8 cellular contexts compared by ENCODE assay signal in genomic region chr7:151876899-151877777, GRCh38. TPM values are rescaled to one million over a fixed set of nuclear protein-coding genes. Genes with fewer than 3 reads are reported as not detected.
DNase-seq lines count a peak whose midpoint lies in the region; ATAC-seq, FAIRE-seq and TF ChIP-seq lines count a peak whose summit lies in the region.

Gene PRKAG2 (minus strand): TSS chr7:151877115. CDS start chr7:151876620, 495 bp downstream.

- 4% methylated on average over 29 of the region's 95 CpGs; no CpG with 5 or more reads in 1 of the 2 experiments for WGBS in H1 (ENCODE audit: extremely low coverage in 1 of 2, insufficient coverage in 1 of 2, insufficient read length in 1 of 2, insufficient replicate concordance in 2 of 2, low coverage in 1 of 2, low lambda C conversion rate in 2 of 2, missing lambda C conversion rate in 1 of 2), 2 experiments

- H4K5ac ChIP-seq in H1 (ENCODE audit: insufficient read length, low read depth, low read length) = no peak within 1 kb of the TSS

- H3K27me3 ChIP-seq in H1 (replicated peaks in 1 of 4; ENCODE audit: control insufficient read depth in 3 of 4, extremely low read depth in 1 of 4, insufficient read depth in 3 of 4, low read length in 3 of 4) (peaks cover 6 to 28% (median 19%) of the 10 kb centered on the region in 4 experiments), mononuclear cell (ENCODE audit: insufficient read depth, low read length) (no peaks in the 10 kb centered on the region)

- TF ChIP-seq CTCF in H1 (IDR thresholded peaks at IDR 0.05; ENCODE audit: control extremely low read depth in 1 of 3, insufficient read depth in 1 of 3, low read depth in 1 of 3, low read length in 3 of 3) = no peak

- H3K36me3 ChIP-seq in H1 (ENCODE audit: control insufficient read depth in 2 of 4, insufficient read depth in 4 of 4, low read length in 3 of 4) = no peaks in the 10 kb centered on the region

- no peak for TF ChIP-seq RAD21 in H1 (IDR thresholded peaks at IDR 0.05 in 1 of 2, conservative IDR thresholded peaks at IDR 0.05 in 1 of 2; ENCODE audit: low read depth in 2 of 2, low read length in 2 of 2)

- H2AK5ac ChIP-seq in H1 (ENCODE audit: low read depth, low read length) = no peak within 1 kb of the TSS

- H3K27ac ChIP-seq in H1 (ENCODE audit: low read depth, low read length) = no peak within 1 kb of the TSS

- CTCF ChIA-PET in activated CD8-positive, alpha-beta memory T cell treated with anti-CD3 and anti-CD28 coated beads for 36 hours (lab: Charles Lee) = interaction anchor here (1.3 to 2.6 kb wide), 2 partner anchors 81 to 94 kb away, joined by 4 to 9 read pairs; no protein-coding TSS in a partner anchor
- CTCF ChIA-PET in H1 (lab: Charles Lee; ENCODE audit: partially characterized antibody) = no interaction called here

- no peak within 1 kb of the TSS for H2BK15ac ChIP-seq in H1 (ENCODE audit: low read length)

- TF ChIP-seq EP300 in H1 (IDR thresholded peaks at IDR 0.05; ENCODE audit: borderline replicate concordance in 1 of 2, low read depth in 2 of 2, low read length in 2 of 2) = no peak

- no peak within 1 kb of the TSS for H3K4ac ChIP-seq in H1 (replicated peaks; ENCODE audit: insufficient read length, low read depth, low read length)

- ATAC-seq in HG02798 (IDR thresholded peaks at IDR 0.05; ENCODE audit: poor library complexity, unreplicated experiment) (peak; percentile 68), HG02571 (IDR thresholded peaks at IDR 0.05; ENCODE audit: unreplicated experiment) (no peak)

- peak within 1 kb of the TSS; percentile 83 for H3K18ac ChIP-seq in H1 (ENCODE audit: extremely low read depth, low read length)

- no peak within 1 kb of the TSS for H3K23ac ChIP-seq in H1 (ENCODE audit: insufficient read length)

- peak within 1 kb of the TSS; percentile 15 for H4K91ac ChIP-seq in H1 (replicated peaks; ENCODE audit: insufficient read length, low read length)

- H2BK20ac ChIP-seq in H1 (ENCODE audit: low read length) = no peak within 1 kb of the TSS

- peak within 1 kb of the TSS; percentile 82 for H4K8ac ChIP-seq in H1 (ENCODE audit: extremely low read depth, insufficient read depth, low read length)

- peak within 1 kb of the TSS; percentile 66 to 93 for H3K4me2 ChIP-seq in H1 (ENCODE audit: insufficient read depth in 1 of 2, low read depth in 2 of 2, low read length in 2 of 2)

- no peak within 1 kb of the TSS for H2BK120ac ChIP-seq in H1 (replicated peaks; ENCODE audit: low read depth, low read length)

- H3K56ac ChIP-seq in H1 (replicated peaks; ENCODE audit: insufficient read length, low read depth, low read length) = no peak within 1 kb of the TSS

- no peak within 1 kb of the TSS for H3K9ac ChIP-seq in H1 (replicated peaks in 1 of 4; ENCODE audit: extremely low read depth in 1 of 4, low read depth in 3 of 4, low read length in 3 of 4)

- no peaks in the 10 kb centered on the region for H3K79me1 ChIP-seq in H1 (ENCODE audit: low read depth, low read length)

- H3K4me1 ChIP-seq in H1 (replicated peaks in 1 of 4; ENCODE audit: control insufficient read depth in 3 of 4, insufficient read depth in 4 of 4, low read length in 3 of 4) = peaks cover 0 to 14% (median 4%) of the 10 kb centered on the region in 4 experiments; a peak in 6 of 7 replicates
- peaks cover 17% of the 10 kb centered on the region for H3K4me1 ChIP-seq in mononuclear cell (ENCODE audit: insufficient read depth, low read length)

- FAIRE-seq in GM12891 (lab: Jason Lieb, UNC) (peak; percentile 78), H1 (lab: Jason Lieb, UNC) (no peak)

- H3K4me3 ChIP-seq in H1 (ENCODE audit: extremely low read depth in 1 of 4, insufficient read depth in 2 of 4, low read depth in 3 of 4, low read length in 4 of 4) = peak within 1 kb of the TSS; percentile 38 to 74 (median 64)
- peak within 1 kb of the TSS; percentile 82 for H3K4me3 ChIP-seq in mononuclear cell (ENCODE audit: low read length)

- H2BK5ac ChIP-seq in H1 (ENCODE audit: low read depth, low read length) = no peak within 1 kb of the TSS

- no peaks in the 10 kb centered on the region for H3K79me2 ChIP-seq in H1 (ENCODE audit: control insufficient read depth in 1 of 2, insufficient read depth in 2 of 2, low read length in 2 of 2)

- POLR2A ChIA-PET in activated CD8-positive, alpha-beta memory T cell treated with anti-CD3 and anti-CD28 coated beads for 36 hours (lab: Charles Lee) = interaction anchor here (1.0 kb wide), 2 partner anchors 94 to 95 kb away, joined by 3 to 4 read pairs; no protein-coding TSS in a partner anchor
- POLR2A ChIA-PET in H1 (lab: Charles Lee; ENCODE audit: partially characterized antibody) = interaction anchor here (1.5 kb wide), 1 partner anchor 18 kb away, joined by 3 read pairs; no protein-coding TSS in a partner anchor

- DNase-seq in GM12891 (ENCODE audit: insufficient read length, low spot score) (peak; percentile 68), NCI-H2227 (lab: John Stamatoyannopoulos, UW; ENCODE audit: unreplicated experiment) (peak; percentile 81), H1 (ENCODE audit: low read depth in 1 of 2, low spot score in 2 of 2) (no peak)
- DNase-seq in stimulated activated CD8-positive, alpha-beta memory T cell treated with anti-CD3 and anti-CD28 coated beads, Interleukin-15, amount 100 ng/mL, for 48 hours (ENCODE audit: low read depth in 2 of 2) = peak; percentile 57 to 59

- H2AFZ ChIP-seq in H1 (ENCODE audit: low read length) = peak within 1 kb of the TSS; percentile 1; the same call in 1 of the 2 replicates

- no peak within 1 kb of the TSS for H3K14ac ChIP-seq in H1 (ENCODE audit: insufficient read length)

- peaks cover 25% of the 10 kb centered on the region for H3K23me2 ChIP-seq in H1 (ENCODE audit: low read depth, low read length)

- H3K9me3 ChIP-seq in H1 (ENCODE audit: insufficient read depth in 2 of 2, low read depth in 1 of 2, low read length in 1 of 2) = no peaks in the 10 kb centered on the region
- H3K9me3 ChIP-seq in mononuclear cell (ENCODE audit: low read depth, low read length) = no peaks in the 10 kb centered on the region

- TF ChIP-seq POLR2A in GM12891 (IDR thresholded peaks at IDR 0.05; ENCODE audit: low read depth, low read length) (no peak), H1 (IDR thresholded peaks at IDR 0.05; ENCODE audit: control extremely low read depth in 1 of 2, low read depth in 2 of 2, low read length in 2 of 2) (no peak)

- no peaks in the 10 kb centered on the region for H4K20me1 ChIP-seq in H1 (replicated peaks in 1 of 2; ENCODE audit: control insufficient read depth in 1 of 2, insufficient read depth in 2 of 2, low read length in 2 of 2)

- no peak within 1 kb of the TSS for H2BK12ac ChIP-seq in H1 (ENCODE audit: low read depth, low read length)

TF ChIP-seq in GM12891, 5 proteins besides CTCF, POLR2A, EP300 and RAD21:
- no peak for TF ChIP-seq TAF1 (IDR thresholded peaks at IDR 0.05; ENCODE audit: low read depth, low read length)
- no peak for TF ChIP-seq POLR2AphosphoS5 (IDR thresholded peaks at IDR 0.05; ENCODE audit: low read depth, low read length)
- TF ChIP-seq SPI1 (IDR thresholded peaks at IDR 0.05; ENCODE audit: low read depth, low read length) = no peak
- no peak for TF ChIP-seq POU2F2 (IDR thresholded peaks at IDR 0.05; ENCODE audit: low read depth, low read length)
- no peak for TF ChIP-seq PAX5 (IDR thresholded peaks at IDR 0.05; ENCODE audit: insufficient read depth, low read length, severe bottlenecking)

TF ChIP-seq in H1, 55 proteins besides CTCF, POLR2A, EP300 and RAD21 (continues in another document):
- peak; percentile 87 for TF ChIP-seq E2F6 (IDR thresholded peaks at IDR 0.05)
- TF ChIP-seq MAX (IDR thresholded peaks at IDR 0.05) = peak; percentile 84
- TF ChIP-seq SP4 (IDR thresholded peaks at IDR 0.05; ENCODE audit: low read length) = no peak
- no peak for TF ChIP-seq NRF1 (IDR thresholded peaks at IDR 0.05; ENCODE audit: low read depth, low read length)
- peak; percentile 95 for TF ChIP-seq KDM4A (IDR thresholded peaks at IDR 0.05; ENCODE audit: low read depth, low read length, severe bottlenecking)
- TF ChIP-seq RBBP5 (IDR thresholded peaks at IDR 0.05; ENCODE audit: borderline replicate concordance, low read depth, low read length) = no peak
- no peak for TF ChIP-seq CEBPB (IDR thresholded peaks at IDR 0.05; ENCODE audit: low read depth, low read length)
- TF ChIP-seq FOSL1 (IDR thresholded peaks at IDR 0.05; ENCODE audit: insufficient read depth, low read depth, low read length) = no peak
- no peak for TF ChIP-seq JUN (IDR thresholded peaks at IDR 0.05; ENCODE audit: low read depth, low read length)
- TF ChIP-seq MAFK (IDR thresholded peaks at IDR 0.05; ENCODE audit: low read depth, low read length) = no peak
- TF ChIP-seq HDAC2 (IDR thresholded peaks at IDR 0.05; ENCODE audit: borderline replicate concordance in 1 of 2, low read depth in 2 of 2, low read length in 2 of 2) = no peak
- no peak for TF ChIP-seq CBX5 (IDR thresholded peaks at IDR 0.05; ENCODE audit: low read depth, low read length)
- TF ChIP-seq TBP (IDR thresholded peaks at IDR 0.05; ENCODE audit: low read depth, low read length) = no peak
- TF ChIP-seq SUZ12 (IDR thresholded peaks at IDR 0.05; ENCODE audit: low read length) = peak; percentile 45
- no peak for TF ChIP-seq TCF12 (IDR thresholded peaks at IDR 0.05; ENCODE audit: low read depth, low read length)
- TF ChIP-seq CHD2 (IDR thresholded peaks at IDR 0.05; ENCODE audit: low read length) = no peak

RNA-seq across cellular contexts. Expression of gene PRKAG2, which starts in this region (rescaled TPM):
- 3.2 TPM for polyA plus RNA-seq in GM12891 (2012; ENCODE audit: low read depth, missing spikeins)
- 10 to 100 TPM; 23.6 to 24.8 TPM for total RNA-seq in activated CD8-positive, alpha-beta memory T cell treated with anti-CD3 and anti-CD28 coated beads for 36 hours
- 18.1 and 21.2 TPM in 2 replicates for total RNA-seq in H1 (2021; fragmentation: NEBNext Ultra II Directional; extraction: Animal tissue kit (Norgen Biotek cat#: 25700))
- 5.4 and 7.5 TPM in 2 replicates for polyA plus RNA-seq in H1 (2011; rRNA removed)
- 10.7 TPM for polyA plus RNA-seq in H1 (2011; cell fraction: cytosol; rRNA removed)
- polyA plus RNA-seq in H1 (2011; cell fraction: nucleus; rRNA removed) = 4.9 TPM
- polyA plus RNA-seq in H1 (2012, experiment 1 of 2) = 10.7 to 13.6 TPM (median 12.0 TPM) in 4 replicates
- 5.8 TPM for polyA plus RNA-seq in H1 (2012, experiment 2 of 2)
- polyA plus RNA-seq in H1 (2013, experiment 1 of 2) = 14.0 TPM
- 13.6 TPM for polyA plus RNA-seq in H1 (2013, experiment 2 of 2)
- polyA minus RNA-seq in H1 (2011; rRNA and poly(A)+ RNA removed) = 5.3 and 7.7 TPM in 2 replicates
- polyA minus RNA-seq in H1 (2011; cell fraction: cytosol; rRNA and poly(A)+ RNA removed) = 3.5 TPM
- polyA minus RNA-seq in H1 (2011; cell fraction: nucleus; rRNA and poly(A)+ RNA removed) = 6.3 TPM
- 42.7 TPM for total RNA-seq in mononuclear cell

Comparison
In these comparisons a context has a peak if more than half of its experiments do, and no peak if none do; other contexts are left out.
1. DNase-seq: peak in GM12891 (single experiment), NCI-H2227 (single experiment) and stimulated activated CD8-positive, alpha-beta memory T cell treated with anti-CD3 and anti-CD28 coated beads, Interleukin-15, amount 100 ng/mL, for 48 hours (2 of 2); none in H1 (0 of 2).